Comparison of ENCODE assay signal across 1 cellular context in genomic region chr1:31372961-31373896, GRCh38.
TF ChIP-seq lines count a peak whose summit lies in the region.

Gene FABP3 (minus strand): TSS chr1:31373076. CDS start chr1:31373014, 62 bp downstream.

TF ChIP-seq in HEK293, 187 proteins besides CTCF, POLR2A, EP300 and RAD21 (continued from another document and continues in another):
- TF ChIP-seq ZNF580 (tag by site-specific recombination; IDR thresholded peaks at IDR 0.05) (no peak), ZNF785 (tag by site-specific recombination; IDR thresholded peaks at IDR 0.05) (no peak), IKZF3 (tag by site-specific recombination; IDR thresholded peaks at IDR 0.05) (no peak), ZNF692 (tag by site-specific recombination; IDR thresholded peaks at IDR 0.05) (0 out of 2 replicates have a peak, but pooled peaks have one; percentile 26), ZNF843 (tag by site-specific recombination; IDR thresholded peaks at IDR 0.05) (no peak), ZNF664 (tag by site-specific recombination; IDR thresholded peaks at IDR 0.05) (no peak), ZNF530 (tag by site-specific recombination; IDR thresholded peaks at IDR 0.05; ENCODE audit: low read depth) (no peak), REST (tag by site-specific recombination; IDR thresholded peaks at IDR 0.05) (no peak), PRDM1 (tag by site-specific recombination; IDR thresholded peaks at IDR 0.05) (peak; percentile 90), ZNF777 (tag by site-specific recombination; IDR thresholded peaks at IDR 0.05; ENCODE audit: borderline replicate concordance) (no peak), PRDM10 (tag by site-specific recombination; IDR thresholded peaks at IDR 0.05) (peak; percentile 66), GLI2 (tag by site-specific recombination; IDR thresholded peaks at IDR 0.05; ENCODE audit: borderline replicate concordance, low read depth) (no peak), ZNF639 (tag by site-specific recombination; IDR thresholded peaks at IDR 0.05) (no peak), ZNF112 (tag by site-specific recombination; IDR thresholded peaks at IDR 0.05) (no peak), ZNF398 (tag by site-specific recombination; IDR thresholded peaks at IDR 0.05) (no peak), PBX3 (CRISPR knock-in tag; IDR thresholded peaks at IDR 0.05) (no peak), FEZF1 (tag by site-specific recombination; IDR thresholded peaks at IDR 0.05) (no peak), ATF2 (tag by site-specific recombination; IDR thresholded peaks at IDR 0.05; ENCODE audit: low read depth) (no peak), PRDM4 (tag by site-specific recombination; IDR thresholded peaks at IDR 0.05) (no peak), ZNF701 (tag by site-specific recombination; IDR thresholded peaks at IDR 0.05) (no peak), KLF17 (tag by site-specific recombination; IDR thresholded peaks at IDR 0.05) (peak; percentile 45), ZNF561 (tag by site-specific recombination; IDR thresholded peaks at IDR 0.05; ENCODE audit: borderline replicate concordance) (0 out of 2 replicates have a peak, but pooled peaks have one; percentile 15), ZBTB44 (tag by site-specific recombination; IDR thresholded peaks at IDR 0.05) (no peak), PATZ1 (tag by site-specific recombination; IDR thresholded peaks at IDR 0.05) (peak; percentile 55), ZNF24 (tag by site-specific recombination; IDR thresholded peaks at IDR 0.05) (no peak), ZFP41 (tag by site-specific recombination; IDR thresholded peaks at IDR 0.05; ENCODE audit: borderline replicate concordance) (no peak), ZBTB8A (tag by site-specific recombination; IDR thresholded peaks at IDR 0.05) (peak; percentile 66), KLF8 (tag by site-specific recombination; IDR thresholded peaks at IDR 0.05) (0 out of 2 replicates have a peak, but pooled peaks have one; percentile 34), ZXDB (tag by site-specific recombination; IDR thresholded peaks at IDR 0.05) (0 out of 2 replicates have a peak, but pooled peaks have one; percentile 7), ZNF223 (tag by site-specific recombination; IDR thresholded peaks at IDR 0.05) (no peak), ZNF140 (tag by site-specific recombination; IDR thresholded peaks at IDR 0.05) (no peak), ZNF114 (tag by site-specific recombination; IDR thresholded peaks at IDR 0.05) (no peak)
